ENCODE assay signal across 8 cellular contexts in the genomic region with DNA sequence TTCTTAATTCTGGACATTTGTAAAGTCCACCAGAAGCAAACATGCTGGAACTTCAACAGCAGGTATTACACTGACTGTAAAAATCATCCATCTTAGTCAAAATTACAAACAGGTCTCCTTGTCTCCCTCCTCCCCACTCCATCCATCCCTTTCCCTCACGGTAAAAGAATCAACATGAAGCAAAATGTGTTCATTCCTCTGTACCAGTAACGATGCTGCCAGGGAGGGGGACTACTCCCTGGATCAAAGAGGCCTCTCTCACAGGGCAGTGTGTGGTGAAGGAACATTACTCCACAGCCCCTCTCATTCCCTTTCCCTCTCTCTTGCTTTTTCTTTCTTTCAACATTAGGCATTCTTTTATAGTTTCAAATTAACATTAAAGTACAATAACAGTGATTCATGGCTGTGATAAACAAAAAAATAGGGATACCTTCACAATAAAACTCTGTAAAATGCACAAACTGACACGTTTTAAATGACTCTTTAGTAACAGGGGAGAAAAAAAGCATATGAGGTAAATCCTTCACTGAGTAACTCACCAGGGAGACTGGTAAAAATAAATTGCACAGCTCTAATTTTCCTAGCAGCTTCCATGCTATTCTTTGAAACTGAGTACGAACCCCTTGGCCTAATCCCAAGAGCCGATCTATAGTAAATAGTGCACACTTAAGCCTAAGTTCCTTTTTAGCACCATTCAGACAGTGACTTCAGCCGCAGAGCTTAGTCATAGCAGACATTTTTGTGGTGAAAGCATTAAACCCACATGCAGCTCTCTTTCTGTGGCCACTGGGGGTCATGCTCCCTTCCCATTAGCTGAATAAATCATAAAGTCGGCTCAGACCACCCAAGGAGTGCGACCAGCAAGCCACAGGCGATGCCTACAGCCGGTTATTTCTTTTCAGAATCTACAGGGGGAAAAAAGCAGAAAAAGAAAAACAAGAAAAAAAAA.
A peak's percentile ranks its signal among the peaks of the same experiment; 100 is the strongest.
DNase-seq lines count a peak whose midpoint lies in the region; ATAC-seq and TF ChIP-seq lines count a peak whose summit lies in the region.

No MANE protein-coding gene starts in this region.

- CTCF ChIA-PET in activated CD8-positive, alpha-beta memory T cell treated with anti-CD3 and anti-CD28 coated beads, Interleukin-2, amount 10 ng/mL, durations not matched to agents 7 days and 5 days (lab: Charles Lee) = no interaction called here

- H3K27me3 ChIP-seq in HAP-1 (ENCODE audit: low read depth) (peaks cover 4% of the 10 kb centered on the region; the same call in 1 of the 2 replicates), left lung (peaks cover 0 to 6% of the 10 kb centered on the region in 2 donors), left ventricle myocardium inferior (ENCODE audit: low read depth) (peaks cover 24% of the 10 kb centered on the region)

- no peak overlapping the region for H3K4me3 Mint-ChIP-seq in activated CD8-positive, alpha-beta memory T cell treated with anti-CD3 and anti-CD28 coated beads, Interleukin-2, amount 10 ng/mL, durations not matched to agents 7 days and 5 days
- no peak overlapping the region for H3K4me3 Mint-ChIP-seq in activated naive CD8-positive, alpha-beta T cell treated with anti-CD3 and anti-CD28 coated beads for 36 hours

- H3K36me3 Mint-ChIP-seq in activated CD8-positive, alpha-beta memory T cell treated with anti-CD3 and anti-CD28 coated beads, Interleukin-2, amount 10 ng/mL, durations not matched to agents 7 days and 5 days = no peaks in the 10 kb centered on the region
- no peaks in the 10 kb centered on the region for H3K36me3 Mint-ChIP-seq in activated naive CD8-positive, alpha-beta T cell treated with anti-CD3 and anti-CD28 coated beads for 36 hours

- no peaks in the 10 kb centered on the region for H3K36me3 ChIP-seq in HAP-1 (replicated peaks)
- no peaks in the 10 kb centered on the region for H3K36me3 ChIP-seq in left lung
- H3K36me3 ChIP-seq in left ventricle myocardium inferior = no peaks in the 10 kb centered on the region

- H3K9me3 Mint-ChIP-seq in activated CD8-positive, alpha-beta memory T cell treated with anti-CD3 and anti-CD28 coated beads, Interleukin-2, amount 10 ng/mL, durations not matched to agents 7 days and 5 days (ENCODE audit: low read depth) = no peaks in the 10 kb centered on the region
- no peaks in the 10 kb centered on the region for H3K9me3 Mint-ChIP-seq in activated naive CD8-positive, alpha-beta T cell treated with anti-CD3 and anti-CD28 coated beads for 36 hours

- H3K4me1 ChIP-seq in HAP-1 = peaks cover 14% of the 10 kb centered on the region
- H3K4me1 ChIP-seq in left lung = no peaks in the 10 kb centered on the region
- H3K4me1 ChIP-seq in left ventricle myocardium inferior = no peaks in the 10 kb centered on the region

- peak; percentile 72 for ATAC-seq in activated CD8-positive, alpha-beta memory T cell treated with anti-CD3 and anti-CD28 coated beads, Interleukin-2, amount 10 ng/mL, durations not matched to agents 7 days and 5 days
- peak; percentile 91 for ATAC-seq in left lung

- H3K9me3 ChIP-seq in HAP-1 (no peaks in the 10 kb centered on the region), left lung (no peaks in the 10 kb centered on the region), left ventricle myocardium inferior (replicated peaks) (no peaks in the 10 kb centered on the region)

- peak; percentile 61 for DNase-seq in activated CD8-positive, alpha-beta memory T cell treated with anti-CD3 and anti-CD28 coated beads, Interleukin-2, amount 10 ng/mL, durations not matched to agents 7 days and 5 days
- no peak for DNase-seq in activated CD8-positive, alpha-beta memory T cell treated with anti-CD3 and anti-CD28 coated beads, Interleukin-2, amount 50 U/mL, for 4 hours
- DNase-seq in HAP-1 (ENCODE audit: low spot score in 2 of 2) (peak; percentile 81 to 88), KBM-7 (peak; percentile 80), left lung (peak; percentile 16 to 61), left ventricle myocardium inferior (no peak)
- DNase-seq in activated naive CD8-positive, alpha-beta T cell treated with anti-CD3 and anti-CD28 coated beads for 36 hours = peak; percentile 20
- no peak for DNase-seq in activated CD4-positive, CD25-positive, alpha-beta regulatory T cell treated with anti-CD3 and anti-CD28 coated beads, Interleukin-2, amount 50 U/mL, for 72 hours

- H3K27ac ChIP-seq in left lung (no peak overlapping the region), left ventricle myocardium inferior (replicated peaks) (no peak overlapping the region)

- peaks cover 11% of the 10 kb centered on the region for H3K4me1 Mint-ChIP-seq in activated CD8-positive, alpha-beta memory T cell treated with anti-CD3 and anti-CD28 coated beads, Interleukin-2, amount 10 ng/mL, durations not matched to agents 7 days and 5 days
- H3K4me1 Mint-ChIP-seq in activated naive CD8-positive, alpha-beta T cell treated with anti-CD3 and anti-CD28 coated beads for 36 hours = no peaks in the 10 kb centered on the region

- intact Hi-C loops in left lung (cut with DNase I) (no loop called here), left ventricle myocardium inferior (cut with micrococcal nuclease) (no loop called here)

- H3K4me3 ChIP-seq in HAP-1 (no peak overlapping the region), left lung (no peak overlapping the region), left ventricle myocardium inferior (no peak overlapping the region)

- peaks cover 45% of the 10 kb centered on the region for H3K27me3 Mint-ChIP-seq in activated CD8-positive, alpha-beta memory T cell treated with anti-CD3 and anti-CD28 coated beads, Interleukin-2, amount 10 ng/mL, durations not matched to agents 7 days and 5 days
- H3K27me3 Mint-ChIP-seq in activated naive CD8-positive, alpha-beta T cell treated with anti-CD3 and anti-CD28 coated beads for 36 hours = peaks cover 37% of the 10 kb centered on the region

- no peak overlapping the region for H3K27ac Mint-ChIP-seq in activated CD8-positive, alpha-beta memory T cell treated with anti-CD3 and anti-CD28 coated beads, Interleukin-2, amount 10 ng/mL, durations not matched to agents 7 days and 5 days
- no peak overlapping the region for H3K27ac Mint-ChIP-seq in activated naive CD8-positive, alpha-beta T cell treated with anti-CD3 and anti-CD28 coated beads for 36 hours

- TF ChIP-seq CTCF in left lung (IDR thresholded peaks at IDR 0.05) (no peak), left ventricle myocardium inferior (IDR thresholded peaks at IDR 0.05; ENCODE audit: borderline replicate concordance) (no peak)

- in situ Hi-C loops in HAP-1 (cut with MboI; ENCODE audit: low sequenced_read_pairs) (no loop called here), KBM-7 (cut with MboI; ENCODE audit: low pct_unique_long_range_greater_than_20kb, low sequenced_read_pairs) (no loop called here)

Comparison
In these comparisons a context has a peak if more than half of its experiments do, and no peak if none do; other contexts are left out.
1. DNase-seq: peak in activated CD8-positive, alpha-beta memory T cell treated with anti-CD3 and anti-CD28 coated beads, Interleukin-2, amount 10 ng/mL, durations not matched to agents 7 days and 5 days (single experiment), HAP-1 (2 of 2), KBM-7 (single experiment), activated naive CD8-positive, alpha-beta T cell treated with anti-CD3 and anti-CD28 coated beads for 36 hours (single experiment) and left lung (2 of 2); none in activated CD8-positive, alpha-beta memory T cell treated with anti-CD3 and anti-CD28 coated beads, Interleukin-2, amount 50 U/mL, for 4 hours (single experiment), activated CD4-positive, CD25-positive, alpha-beta regulatory T cell treated with anti-CD3 and anti-CD28 coated beads, Interleukin-2, amount 50 U/mL, for 72 hours (single experiment) and left ventricle myocardium inferior (single experiment).